Comparison of ENCODE assay signal across 15 cellular contexts in the genomic region with DNA sequence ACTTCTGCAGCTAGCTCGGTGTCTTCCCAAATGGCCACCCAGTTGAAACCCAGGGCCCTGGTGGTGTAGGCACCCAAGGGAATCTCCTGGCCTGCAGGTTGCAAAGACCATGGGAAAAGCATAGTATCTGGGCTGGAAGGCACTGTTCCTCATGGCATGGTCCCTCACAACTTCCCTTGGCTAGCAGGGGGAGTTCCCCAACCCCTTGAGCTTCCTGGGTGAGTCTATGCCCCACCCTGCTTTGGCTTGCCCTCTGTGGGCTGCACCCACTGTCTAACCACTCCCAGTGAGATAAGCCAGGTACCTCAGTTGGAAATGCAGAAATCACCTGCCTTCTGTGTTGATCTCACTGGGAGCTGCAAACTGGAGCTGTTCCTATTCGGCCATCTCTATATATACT. TPM values are rescaled to one million over a fixed set of nuclear protein-coding genes. Genes with fewer than 3 reads are reported as not detected.
"Had no signal": no experiment of that assay in that cellular context is flagged by ENCODE, and none has a peak within 500 bp of the region (broad histone marks: within the 10 kb centered on the region; RNA-seq: fewer than 3 reads in every experiment).

No MANE protein-coding gene starts in this region.

RNA-seq across cellular contexts. Expression of a gene that starts 18.3 kb away (rescaled TPM):
- total RNA-seq: activated B cell treated with CpG ODN at 0.5 μM for 24 hours; activated CD4-positive, alpha-beta memory T cell treated with anti-CD3 and anti-CD28 coated beads for 36 hours; activated CD4-positive, alpha-beta T cell treated with anti-CD3 and anti-CD28 coated beads, Interleukin-2, amount 10 ng/mL, durations not matched to agents 24 days and 14 days; activated CD8-positive, alpha-beta memory T cell treated with anti-CD3 and anti-CD28 coated beads for 36 hours; activated CD8-positive, alpha-beta T cell treated with anti-CD3 and anti-CD28 coated beads for 36 hours; activated naive CD4-positive, alpha-beta T cell treated with anti-CD3 and anti-CD28 coated beads for 36 hours; activated naive CD4-positive, alpha-beta T cell treated with anti-CD3 and anti-CD28 coated beads, Interleukin-2, amount 50 U/mL, for 72 hours; activated naive CD8-positive, alpha-beta T cell treated with anti-CD3 and anti-CD28 coated beads for 36 hours; activated T-cell treated with anti-CD3 and anti-CD28 coated beads, Interleukin-2, amount 50 U/mL, for 4 hours; activated T-cell treated with anti-CD3 and anti-CD28 coated beads, Interleukin-2, amount 50 U/mL, for 72 hours; activated T-helper 1 cell treated with anti-CD3 and anti-CD28 coated beads, Interleukin-12 subunit alpha, Interleukin-12 subunit beta, Interleukin-2, Interleukin-4 antibody, amounts not matched to agents 30 ng/mL and 10 ng/mL and 1 ng/mL, durations not matched to agents 14 hours and 24 hours and 36 hours; activated T-helper 17 cell treated with anti-CD3 and anti-CD28 coated beads, Interleukin-2, amount 50 U/mL, for 72 hours; adrenal gland; aorta; astrocyte had no signal
- polyA plus RNA-seq: adrenal gland, aorta had no signal
